ENCODE assay signal across 8 cellular contexts in the genomic region with DNA sequence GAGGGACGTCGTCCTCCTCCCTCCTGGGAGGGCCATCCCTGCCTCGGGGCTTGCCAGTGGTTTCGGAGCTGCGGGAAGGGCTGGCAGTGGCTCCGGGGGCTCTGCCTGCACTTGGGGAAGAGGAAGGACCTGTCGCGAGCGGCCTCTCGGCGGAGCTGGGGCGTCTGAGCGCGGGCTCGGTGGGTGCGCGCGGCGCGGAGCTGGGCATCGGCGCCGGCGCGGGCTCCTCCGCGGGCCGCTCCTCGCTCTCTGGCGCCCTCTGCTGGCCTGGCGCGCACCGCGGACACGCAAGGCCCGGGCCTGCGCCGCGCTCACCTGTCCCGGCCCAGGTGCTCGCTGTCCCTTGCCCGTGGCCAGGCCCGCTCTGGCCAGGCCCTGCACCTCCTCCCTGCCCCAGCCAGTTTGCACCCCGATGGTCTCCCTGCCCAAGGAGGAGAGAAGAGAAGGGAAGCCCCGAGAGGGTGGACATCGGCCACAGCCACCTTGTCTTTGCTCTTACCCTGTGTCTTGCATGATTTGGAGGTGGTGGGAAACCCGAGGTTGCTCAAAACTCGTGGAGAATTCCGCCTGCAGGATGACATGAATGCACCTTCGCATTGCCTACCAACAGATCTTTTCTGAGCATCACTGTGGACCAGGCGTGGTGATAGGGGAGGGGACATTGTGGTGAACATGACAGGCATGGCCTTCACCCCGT.
DNase-seq lines count a peak whose midpoint lies in the region; ATAC-seq, FAIRE-seq and TF ChIP-seq lines count a peak whose summit lies in the region.
"Not testable (repeated sequence)": the region's sequence is repeated elsewhere in the genome, so short reads cannot be mapped to it uniquely, and the experiment has no call there.

No MANE protein-coding gene starts in this region.

- H3K9me3 ChIP-seq in HepG2 (ENCODE audit: low read length); spleen; upper lobe of right lung: not testable (repeated sequence)

- H4K20me1 ChIP-seq in HepG2 (ENCODE audit: insufficient read depth, low read length): not testable (repeated sequence)

- not testable (repeated sequence) for BruUV-seq in HepG2 (replicated peaks; lab: Mats Ljungman, UMichigan)

- H3K4me1 ChIP-seq in HepG2 (ENCODE audit: insufficient read depth, low read length); upper lobe of right lung: not testable (repeated sequence)
- H3K4me1 ChIP-seq in spleen: peaks cover 0 to 15% (median 5%) of the 10 kb centered on the region in 6 donors

- 14% methylated on average over 9 of the region's 52 CpGs for WGBS in HepG2 (ENCODE audit: low lambda C conversion rate)
- WGBS in spleen, 5 donors: 9 to 11% (median 9%) methylated on average over 35 to 52 of the region's 52 CpGs

- intact Hi-C loops in HepG2 (cut with micrococcal nuclease; ENCODE audit: unreplicated experiment): loop anchor here (10.0 kb wide), 1 partner anchor 123 kb away; no protein-coding TSS in a partner anchor
- intact Hi-C loops in spleen (cut with DNase I; ENCODE audit: low total_unique reads): loop anchor here (10.0 kb wide), 1 partner anchor 123 kb away; no protein-coding TSS in a partner anchor
- intact Hi-C loops in upper lobe of right lung (cut with DNase I): not testable (repeated sequence)

- H3K79me2 ChIP-seq in HepG2 (ENCODE audit: insufficient read depth, low read length): not testable (repeated sequence)

- CTCF ChIA-PET in HepG2 (lab: Yijun Ruan, JAX; ENCODE audit: low intra/inter-chr PET ratio, low total read pairs): not testable (repeated sequence)

- H3K36me3 ChIP-seq in HepG2 (replicated peaks in 1 of 2; ENCODE audit: control insufficient read depth in 1 of 2, insufficient read depth in 2 of 2, low read length in 2 of 2); spleen; upper lobe of right lung: not testable (repeated sequence)

- FAIRE-seq in HepG2 (lab: Jason Lieb, UNC): not testable (repeated sequence)

- not testable (repeated sequence) for H3K4me3 ChIP-seq in NB4 (ENCODE audit: low read depth, low read length)
- peak overlapping the region; percentile 31 for H3K4me3 ChIP-seq in epithelial cell of esophagus (ENCODE audit: low read length)
- peak overlapping the region in 2 of 3 experiments; percentile 50 to 60; a peak in 3 of 6 replicates for H3K4me3 ChIP-seq in HepG2 (replicated peaks in 1 of 3; ENCODE audit: insufficient read depth in 1 of 3, low read depth in 2 of 3, low read length in 3 of 3)
- H3K4me3 ChIP-seq in spleen: peak overlapping the region; percentile 17 to 71 (median 35)
- H3K4me3 ChIP-seq in upper lobe of right lung: peak overlapping the region; percentile 49

- in situ Hi-C loops in HepG2 (cut with HindIII; ENCODE audit: extremely low pct_ligation_motif_present, low pct_unique_long_range_greater_than_20kb): not testable (repeated sequence)

- not testable (repeated sequence) for H3K27me3 ChIP-seq in HepG2 (ENCODE audit: control insufficient read depth in 1 of 2, insufficient read depth in 2 of 2, low read length in 2 of 2)
- peaks cover 0 to 53% (median 4%) of the 10 kb centered on the region in 7 donors for H3K27me3 ChIP-seq in spleen (replicated peaks in 1 of 7)
- peaks cover 13% of the 10 kb centered on the region for H3K27me3 ChIP-seq in upper lobe of right lung

- peak; percentile 92 for TF ChIP-seq RAD21 in HepG2 (CRISPR knock-in tag; IDR thresholded peaks at IDR 0.05)

- peak; percentile 10 for DNase-seq in GM04504 (ENCODE audit: low read depth)
- DNase-seq in NB4 (ENCODE audit: low read depth): peak; percentile 70
- peak; percentile 22 for DNase-seq in SW480 (ENCODE audit: low spot score)
- peak; percentile 58 for DNase-seq in activated effector memory CD4-positive, alpha-beta T cell treated with Interleukin-2 at 50 U/mL for 16 hours
- DNase-seq in epithelial cell of esophagus (ENCODE audit: low read depth): peak; percentile 51
- peak; percentile 5 for DNase-seq in HepG2 (ENCODE audit: low spot score)
- peak; percentile 91 for DNase-seq in spleen
- DNase-seq in upper lobe of right lung: peak; percentile 82

- ATAC-seq in HepG2 (peak; percentile 81), upper lobe of right lung (peak; percentile 88)

- not testable (repeated sequence) for H2AFZ ChIP-seq in HepG2 (ENCODE audit: low read length)

- H3K27ac ChIP-seq in HepG2 (ENCODE audit: extremely low read length, insufficient read depth, low read length); spleen; upper lobe of right lung: not testable (repeated sequence)

- H3K4me2 ChIP-seq in HepG2 (ENCODE audit: low read depth, low read length): peak overlapping the region; percentile 75

- TF ChIP-seq EP300 in HepG2 (IDR thresholded peaks at IDR 0.05; ENCODE audit: low read depth in 2 of 2, low read length in 2 of 2); HepG2 (CRISPR knock-in tag; IDR thresholded peaks at IDR 0.05; ENCODE audit: borderline replicate concordance): not testable (repeated sequence)

- H3K9ac ChIP-seq in HepG2 (ENCODE audit: insufficient read depth, low read depth, low read length): not testable (repeated sequence)

- POLR2A ChIA-PET in HepG2 (lab: Yijun Ruan, JAX): not testable (repeated sequence)

- TF ChIP-seq CTCF in NB4 (IDR thresholded peaks at IDR 0.05; ENCODE audit: low read depth, low read length) (peak; percentile 44), epithelial cell of esophagus (IDR thresholded peaks at IDR 0.05; ENCODE audit: insufficient read depth, low read depth, low read length, missing control alignments) (peak; percentile 34), HepG2 (CRISPR knock-in tag; IDR thresholded peaks at IDR 0.05) (peak; percentile 71), spleen (IDR thresholded peaks at IDR 0.05 in 8 of 11, conservative IDR thresholded peaks at IDR 0.05 in 3 of 11) (peak in 10 of 11 experiments; percentile 6 to 88 (median 66)), upper lobe of right lung (IDR thresholded peaks at IDR 0.05) (peak; percentile 69)

- TF ChIP-seq POLR2A in NB4 (IDR thresholded peaks at IDR 0.05; ENCODE audit: extremely low read depth, insufficient read length); HepG2 (IDR thresholded peaks at IDR 0.05; ENCODE audit: insufficient read depth in 1 of 2, low read depth in 2 of 2, low read length in 2 of 2); spleen (IDR thresholded peaks at IDR 0.05): not testable (repeated sequence)

TF ChIP-seq in HepG2, 621 proteins besides CTCF, POLR2A, EP300 and RAD21 (continues in another document):
- not testable (repeated sequence) for TF ChIP-seq MAZ (IDR thresholded peaks at IDR 0.05; ENCODE audit: borderline replicate concordance, low read depth, low read length)
- TF ChIP-seq MAZ (CRISPR knock-in tag; IDR thresholded peaks at IDR 0.05; ENCODE audit: low read depth) (peak; percentile 27; the same call in 1 of the 2 replicates), YY1 (IDR thresholded peaks at IDR 0.05; ENCODE audit: insufficient read depth, insufficient replicate concordance, low read depth, low read length) (peak; percentile 49)
- TF ChIP-seq, protein P1, sequence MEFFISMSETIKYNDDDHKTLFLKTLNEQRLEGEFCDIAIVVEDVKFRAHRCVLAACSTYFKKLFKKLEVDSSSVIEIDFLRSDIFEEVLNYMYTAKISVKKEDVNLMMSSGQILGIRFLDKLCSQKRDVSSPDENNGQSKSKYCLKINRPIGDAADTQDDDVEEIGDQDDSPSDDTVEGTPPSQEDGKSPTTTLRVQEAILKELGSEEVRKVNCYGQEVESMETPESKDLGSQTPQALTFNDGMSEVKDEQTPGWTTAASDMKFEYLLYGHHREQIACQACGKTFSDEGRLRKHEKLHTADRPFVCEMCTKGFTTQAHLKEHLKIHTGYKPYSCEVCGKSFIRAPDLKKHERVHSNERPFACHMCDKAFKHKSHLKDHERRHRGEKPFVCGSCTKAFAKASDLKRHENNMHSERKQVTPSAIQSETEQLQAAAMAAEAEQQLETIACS (CRISPR knock-in tag; IDR thresholded peaks at IDR 0.05): peak; percentile 66
- TF ChIP-seq, protein P2, sequence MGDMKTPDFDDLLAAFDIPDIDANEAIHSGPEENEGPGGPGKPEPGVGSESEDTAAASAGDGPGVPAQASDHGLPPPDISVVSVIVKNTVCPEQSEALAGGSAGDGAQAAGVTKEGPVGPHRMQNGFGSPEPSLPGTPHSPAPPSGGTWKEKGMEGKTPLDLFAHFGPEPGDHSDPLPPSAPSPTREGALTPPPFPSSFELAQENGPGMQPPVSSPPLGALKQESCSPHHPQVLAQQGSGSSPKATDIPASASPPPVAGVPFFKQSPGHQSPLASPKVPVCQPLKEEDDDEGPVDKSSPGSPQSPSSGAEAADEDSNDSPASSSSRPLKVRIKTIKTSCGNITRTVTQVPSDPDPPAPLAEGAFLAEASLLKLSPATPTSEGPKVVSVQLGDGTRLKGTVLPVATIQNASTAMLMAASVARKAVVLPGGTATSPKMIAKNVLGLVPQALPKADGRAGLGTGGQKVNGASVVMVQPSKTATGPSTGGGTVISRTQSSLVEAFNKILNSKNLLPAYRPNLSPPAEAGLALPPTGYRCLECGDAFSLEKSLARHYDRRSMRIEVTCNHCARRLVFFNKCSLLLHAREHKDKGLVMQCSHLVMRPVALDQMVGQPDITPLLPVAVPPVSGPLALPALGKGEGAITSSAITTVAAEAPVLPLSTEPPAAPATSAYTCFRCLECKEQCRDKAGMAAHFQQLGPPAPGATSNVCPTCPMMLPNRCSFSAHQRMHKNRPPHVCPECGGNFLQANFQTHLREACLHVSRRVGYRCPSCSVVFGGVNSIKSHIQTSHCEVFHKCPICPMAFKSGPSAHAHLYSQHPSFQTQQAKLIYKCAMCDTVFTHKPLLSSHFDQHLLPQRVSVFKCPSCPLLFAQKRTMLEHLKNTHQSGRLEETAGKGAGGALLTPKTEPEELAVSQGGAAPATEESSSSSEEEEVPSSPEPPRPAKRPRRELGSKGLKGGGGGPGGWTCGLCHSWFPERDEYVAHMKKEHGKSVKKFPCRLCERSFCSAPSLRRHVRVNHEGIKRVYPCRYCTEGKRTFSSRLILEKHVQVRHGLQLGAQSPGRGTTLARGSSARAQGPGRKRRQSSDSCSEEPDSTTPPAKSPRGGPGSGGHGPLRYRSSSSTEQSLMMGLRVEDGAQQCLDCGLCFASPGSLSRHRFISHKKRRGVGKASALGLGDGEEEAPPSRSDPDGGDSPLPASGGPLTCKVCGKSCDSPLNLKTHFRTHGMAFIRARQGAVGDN (CRISPR knock-in tag; IDR thresholded peaks at IDR 0.05): peak; percentile 38; the same call in 1 of the 2 replicates

Comparison
In these comparisons a context has a peak if more than half of its experiments do, and no peak if none do; other contexts are left out.
1. DNase-seq: peak in every context shown above with its lines; median percentile 91 in spleen; 82 in upper lobe of right lung; 70 in NB4; 58 in activated effector memory CD4-positive, alpha-beta T cell treated with Interleukin-2 at 50 U/mL for 16 hours; 51 in epithelial cell of esophagus; 22 in SW480; 10 in GM04504; 5 in HepG2.